15 cellular contexts compared by ENCODE assay signal in genomic region chr22:27581688-27582087, GRCh38.
A peak's percentile ranks its signal among the peaks of the same experiment; 100 is the strongest.
DNase-seq lines count a peak whose midpoint lies in the region; ATAC-seq, FAIRE-seq and TF ChIP-seq lines count a peak whose summit lies in the region.
"Had no signal": no experiment of that assay in that cellular context is flagged by ENCODE, and none has a peak within 500 bp of the region (broad histone marks: within the 10 kb centered on the region; RNA-seq: fewer than 3 reads in every experiment).

No MANE protein-coding gene starts in this region.

- no peaks in the 10 kb centered on the region for H3K9me3 ChIP-seq in BLaER1
- no peaks in the 10 kb centered on the region for H3K9me3 ChIP-seq in esophagus muscularis mucosa
- no peaks in the 10 kb centered on the region for H3K9me3 ChIP-seq in small intestine (ENCODE audit: control insufficient read depth, low read depth)

- TF ChIP-seq POLR2A in esophagus muscularis mucosa (IDR thresholded peaks at IDR 0.05; ENCODE audit: low read depth) = no peak

- DNase-seq in esophagus muscularis mucosa (ENCODE audit: extremely low spot score) (peak; percentile 97), left colon (peak; percentile 54 to 62), small intestine (peak; percentile 1), G401 (ENCODE audit: low spot score) (no peak), COLO668 (lab: John Stamatoyannopoulos, UW; ENCODE audit: unreplicated experiment) (no peak), NCI-H510A treated with DMSO at 0.1 percent for 48 hours (lab: John Stamatoyannopoulos, UW) (no peak)
- DNase-seq in activated CD8-positive, alpha-beta memory T cell treated with anti-CD3 and anti-CD28 coated beads, Interleukin-2, amount 50 U/mL, for 48 hours = no peak
- DNase-seq: activated CD4-positive, alpha-beta T cell treated with anti-CD3 and anti-CD28 coated beads, Interleukin-2, amount 50 U/mL, for 4 hours; activated effector memory CD4-positive, alpha-beta T cell treated with anti-CD3 and anti-CD28 coated beads, Interleukin-2, amount 50 U/mL, for 16 hours; dermis blood vessel endothelial cell; naive thymus-derived CD8-positive, alpha-beta T cell; NCI-H146; stimulated activated naive B cell treated with anti-CD40 and anti-IgM and Interleukin-4, amounts not matched to agents 10 μg/mL and 1 μg/mL and 100 μg/mL, for 72 hours; T-helper 1 cell had no signal

- no peaks in the 10 kb centered on the region for H3K36me3 ChIP-seq in BLaER1
- no peaks in the 10 kb centered on the region for H3K36me3 ChIP-seq in esophagus muscularis mucosa
- H3K36me3 ChIP-seq in small intestine (ENCODE audit: control insufficient read depth in 2 of 2, insufficient read depth in 2 of 2, low read length in 2 of 2) = no peaks in the 10 kb centered on the region

- no peak for TF ChIP-seq CTCF in esophagus muscularis mucosa (IDR thresholded peaks at IDR 0.05)

- no peaks in the 10 kb centered on the region for H3K27me3 ChIP-seq in BLaER1
- H3K27me3 ChIP-seq in esophagus muscularis mucosa = no peaks in the 10 kb centered on the region
- no peaks in the 10 kb centered on the region for H3K27me3 ChIP-seq in small intestine (ENCODE audit: control insufficient read depth in 2 of 2, insufficient read depth in 2 of 2, low read length in 2 of 2)

- H3K4me2 ChIP-seq in BLaER1 = peak overlapping the region; percentile 7; the same call in 1 of the 2 replicates

- intact Hi-C loops in esophagus muscularis mucosa (cut with DNase I) = no loop called here
- intact Hi-C loops in left colon (cut with DNase I, micrococcal nuclease) = no loop called here

- no peak for FAIRE-seq in small intestine (lab: Jason Lieb, UNC)

- H3K4me3 ChIP-seq in BLaER1 (no peak overlapping the region), esophagus muscularis mucosa (no peak overlapping the region), small intestine (ENCODE audit: low read depth in 1 of 2, low read length in 2 of 2) (no peak overlapping the region)

- ATAC-seq in left colon = no peak
- ATAC-seq: naive thymus-derived CD8-positive, alpha-beta T cell; stimulated activated naive B cell treated with anti-CD40 and anti-IgM and Interleukin-4, amounts not matched to agents 10 μg/mL and 1 μg/mL and 100 μg/mL, for 72 hours had no signal

- TF ChIP-seq EP300 in esophagus muscularis mucosa (IDR thresholded peaks at IDR 0.05) = no peak

- H4K20me1 ChIP-seq in BLaER1 = no peaks in the 10 kb centered on the region

- 46% methylated on average over 7 of the region's 8 CpGs for WGBS in esophagus muscularis mucosa
- WGBS in small intestine, 3 donors = 73 to 84% (median 83%) methylated on average over 8 of the region's 8 CpGs

- H3K9ac ChIP-seq in BLaER1 = no peak overlapping the region

- in situ Hi-C loops in G401 (cut with HindIII; ENCODE audit: low sequenced_read_pairs) = no loop called here

- peak overlapping the region; percentile 18; the same call in 1 of the 2 replicates for H3K27ac ChIP-seq in BLaER1
- peak overlapping the region; percentile 52 to 70 (median 61) for H3K27ac ChIP-seq in esophagus muscularis mucosa (replicated peaks in 1 of 4)
- no peak overlapping the region for H3K27ac ChIP-seq in small intestine (ENCODE audit: low read depth in 1 of 2, low read length in 1 of 2)

- peaks cover 29% of the 10 kb centered on the region for H3K4me1 ChIP-seq in BLaER1
- H3K4me1 ChIP-seq in esophagus muscularis mucosa = peaks cover 3 to 40% (median 33%) of the 10 kb centered on the region in 4 donors
- H3K4me1 ChIP-seq in small intestine (ENCODE audit: control insufficient read depth in 2 of 2, insufficient read depth in 1 of 2, low read depth in 1 of 2, low read length in 1 of 2) = no peaks in the 10 kb centered on the region

Comparison
In these comparisons a context has a peak if more than half of its experiments do, and no peak if none do; other contexts are left out.
1. H3K27ac ChIP-seq: peak in BLaER1 (single experiment) and esophagus muscularis mucosa (4 of 4); none in small intestine (0 of 2).
2. DNase-seq: peak in esophagus muscularis mucosa (single experiment), left colon (2 of 2) and small intestine (single experiment); none in G401 (single experiment), activated CD8-positive, alpha-beta memory T cell treated with anti-CD3 and anti-CD28 coated beads, Interleukin-2, amount 50 U/mL, for 48 hours (single experiment), COLO668 (single experiment) and NCI-H510A treated with DMSO at 0.1 percent for 48 hours (single experiment).